ENCODE assay signal across 8 cellular contexts in the genomic region with DNA sequence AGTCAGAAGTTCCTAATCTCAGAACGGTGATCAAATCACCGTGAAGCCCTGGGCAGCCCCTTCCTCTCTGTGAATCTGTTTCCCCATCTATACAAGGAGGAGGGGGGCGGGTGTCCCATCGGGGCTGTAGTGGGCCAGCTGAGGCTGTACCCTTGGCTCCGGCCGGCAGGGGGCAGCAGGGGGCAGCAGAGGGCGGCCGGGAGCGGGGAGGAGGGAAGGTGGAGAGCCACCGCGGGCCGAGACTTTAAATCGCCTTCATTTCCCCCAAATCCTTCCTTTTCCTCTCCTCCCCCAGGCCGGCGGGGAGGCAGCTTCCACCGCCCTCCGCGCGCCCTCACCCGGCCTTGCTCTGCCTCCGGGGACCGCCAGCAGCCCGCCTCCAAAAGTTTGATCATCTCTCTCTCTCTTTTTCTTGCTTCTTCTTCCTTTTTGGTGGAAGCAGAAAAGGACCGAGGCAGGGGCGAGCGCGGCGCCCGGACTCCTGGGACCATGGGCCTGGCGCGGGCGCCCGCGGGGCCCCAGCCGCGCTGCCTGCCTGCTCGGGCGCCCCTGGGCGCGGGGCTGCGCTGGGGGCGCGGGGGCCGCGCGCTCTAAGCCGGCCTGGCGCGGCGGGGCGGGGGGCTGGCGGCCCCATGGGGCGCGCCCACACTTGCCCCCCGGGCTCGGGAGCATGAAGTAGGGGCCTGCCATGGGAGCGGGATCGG.
DNase-seq lines count a peak whose midpoint lies in the region; ATAC-seq and TF ChIP-seq lines count a peak whose summit lies in the region.

A gene (plus strand): TSS at position 275 of the 704 bp plus-strand sequence. CDS start 414 bp downstream, at position 689.

- H3K79me2 ChIP-seq in ACC112 (ENCODE audit: control insufficient read depth, insufficient read depth, low read length, unreplicated experiment), result no peaks in the 10 kb centered on the region

- TF ChIP-seq CTCF in epithelial cell of esophagus (IDR thresholded peaks at IDR 0.05; ENCODE audit: insufficient read depth, low read depth, low read length, missing control alignments), result peak; percentile 73

- DNase-seq in NT2/D1 (ENCODE audit: low read depth, low spot score) (peak; percentile 81), activated T-cell treated with anti-CD3 and anti-CD28 coated beads for 24 hours (ENCODE audit: low read depth) (peak; percentile 72), epithelial cell of esophagus (ENCODE audit: low read depth) (peak; percentile 78), middle frontal gyrus (ENCODE audit: extremely low spot score, low spot score) (peak; percentile 53)
- DNase-seq in stimulated activated CD8-positive, alpha-beta memory T cell treated with anti-CD3 and anti-CD28 coated beads, Interleukin-15, amount 100 ng/mL, for 4 hours (ENCODE audit: low read depth in 2 of 2), result peak; percentile 47 to 55

- H2AFZ ChIP-seq in ACC112 (ENCODE audit: low read length, unreplicated experiment), result peak within 1 kb of the TSS; percentile 59

- H3K9ac ChIP-seq in NT2/D1 (ENCODE audit: insufficient read length, low read depth), result peak within 1 kb of the TSS; percentile 82

- H3K36me3 ChIP-seq in ACC112 (ENCODE audit: insufficient read depth, low read length), result no peaks in the 10 kb centered on the region
- peaks cover 27% of the 10 kb centered on the region for H3K36me3 ChIP-seq in NT2/D1 (ENCODE audit: insufficient read depth, insufficient read length, low read length)

- peaks cover 26% of the 10 kb centered on the region for H3K27me3 ChIP-seq in ACC112 (ENCODE audit: insufficient read depth, low read length)
- H3K27me3 ChIP-seq in NT2/D1 (ENCODE audit: insufficient read depth, insufficient read length), result peaks cover 17% of the 10 kb centered on the region

- no peaks in the 10 kb centered on the region for H3K9me3 ChIP-seq in NT2/D1 (ENCODE audit: insufficient read depth, low read length)

- H3K4me1 ChIP-seq in ACC112 (ENCODE audit: control insufficient read depth, insufficient read depth, low read length, unreplicated experiment) (peaks cover 12% of the 10 kb centered on the region), NT2/D1 (ENCODE audit: insufficient read depth, insufficient read length) (peaks cover 26% of the 10 kb centered on the region)

- H3K27ac ChIP-seq in ACC112 (ENCODE audit: low read depth, low read length), result no peak within 1 kb of the TSS

- peak within 1 kb of the TSS; percentile 81 for H3K4me3 ChIP-seq in ACC112 (ENCODE audit: low read depth, low read length)
- H3K4me3 ChIP-seq in NT2/D1 (ENCODE audit: insufficient read length, low read depth), result peak within 1 kb of the TSS; percentile 79
- H3K4me3 ChIP-seq in epithelial cell of esophagus (ENCODE audit: low read length), result peak within 1 kb of the TSS; percentile 59

- ATAC-seq in GM18868 (IDR thresholded peaks at IDR 0.05; ENCODE audit: unreplicated experiment) (peak; percentile 91), HG03432 (IDR thresholded peaks at IDR 0.05; ENCODE audit: unreplicated experiment) (peak; percentile 93)
